18 cellular contexts compared by ENCODE assay signal in the genomic region with DNA sequence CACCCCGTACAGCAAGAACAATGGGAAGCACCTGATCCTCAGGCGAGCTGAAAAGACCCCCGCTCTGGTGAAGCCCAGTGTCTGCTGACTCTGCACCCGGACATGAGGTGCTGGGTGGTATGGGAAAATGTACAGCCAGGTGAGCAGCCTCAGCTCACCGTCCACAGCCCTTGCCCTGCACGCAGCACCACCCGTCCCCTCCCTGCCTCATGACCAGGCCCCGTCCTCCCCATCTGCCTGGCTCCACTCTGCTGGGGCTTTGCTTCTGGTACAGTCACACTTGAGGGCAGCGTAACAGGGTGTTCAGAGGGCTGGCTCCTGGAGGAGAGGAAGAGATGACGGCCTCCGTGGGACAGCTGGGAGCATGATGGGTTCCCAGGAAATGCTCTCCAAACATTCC. TPM values are rescaled to one million over a fixed set of nuclear protein-coding genes. Genes with fewer than 3 reads are reported as not detected.
DNase-seq lines count a peak whose midpoint lies in the region; ATAC-seq, FAIRE-seq and TF ChIP-seq lines count a peak whose summit lies in the region.
"Had no signal": no experiment of that assay in that cellular context is flagged by ENCODE, and none has a peak within 500 bp of the region (broad histone marks: within the 10 kb centered on the region; RNA-seq: fewer than 3 reads in every experiment).

No MANE protein-coding gene starts in this region.

- H3K27ac ChIP-seq in HEK293 (ENCODE audit: extremely low read depth, low read depth, low read length) (no peak overlapping the region), GM12878 (ENCODE audit: control insufficient read depth, insufficient read depth) (peak overlapping the region; percentile 64)
- H3K27ac ChIP-seq in naive thymus-derived CD4-positive, alpha-beta T cell (ENCODE audit: low read depth, low read length), result no peak overlapping the region
- H3K27ac ChIP-seq: cardiac muscle cell had no signal

- RAD21 ChIA-PET in GM12878 (lab: Charles Lee; ENCODE audit: unreplicated experiment), result interaction anchor here (1.0 kb wide), 1 partner anchor 50 kb away, joined by 3 read pairs; no protein-coding TSS in a partner anchor

- 100% methylated on average over 11 of the region's 11 CpGs for WGBS in GM12878 (ENCODE audit: insufficient coverage, insufficient replicate concordance, low lambda C conversion rate, missing lambda C conversion rate)

- intact Hi-C loops in GM12878 (cut with micrococcal nuclease; ENCODE audit: unreplicated experiment), result no loop called here
- intact Hi-C loops in naive thymus-derived CD4-positive, alpha-beta T cell (cut with micrococcal nuclease), result no loop called here

- ATAC-seq in GM12878, result peak; percentile 2; the same call in 1 of the 3 replicates
- ATAC-seq in stimulated activated effector memory CD8-positive, alpha-beta T cell treated with anti-CD3 and anti-CD28 coated beads, Interleukin-12 subunit alpha, Interleukin-12 subunit beta, amount 100 ng/mL, for 72 hours, result no peak
- ATAC-seq in naive thymus-derived CD4-positive, alpha-beta T cell, result no peak
- ATAC-seq: Right ventricle myocardium inferior had no signal

- no peak overlapping the region for H3K4me3 Mint-ChIP-seq in activated naive CD4-positive, alpha-beta T cell treated with anti-CD3 and anti-CD28 coated beads, Interleukin-2, amount 10 ng/mL, durations not matched to agents 7 days and 5 days
- H3K4me3 Mint-ChIP-seq in stimulated activated effector memory CD8-positive, alpha-beta T cell treated with anti-CD3 and anti-CD28 coated beads, Interleukin-12 subunit alpha, Interleukin-12 subunit beta, amount 100 ng/mL, for 72 hours, result peak overlapping the region; percentile 30
- H3K4me3 Mint-ChIP-seq in naive thymus-derived CD4-positive, alpha-beta T cell, result no peak overlapping the region
- H3K4me3 Mint-ChIP-seq: type B pancreatic cell had no signal

- peak overlapping the region; percentile 63 for H3K4me2 ChIP-seq in GM12878 (ENCODE audit: control insufficient read depth, insufficient read depth)

- BruUV-seq in GM12878 (replicated peaks; lab: Mats Ljungman, UMichigan), result no TSS peak

- no peak for TF ChIP-seq EP300 in GM12878 (IDR thresholded peaks at IDR 0.05; ENCODE audit: borderline replicate concordance in 1 of 2, control insufficient read depth in 1 of 2, low read depth in 2 of 2, low read length in 2 of 2)

- H3K36me3 ChIP-seq in HEK293 (ENCODE audit: control insufficient read depth in 2 of 2, insufficient read depth in 1 of 2, low read length in 2 of 2) (peaks cover 10 to 87% of the 10 kb centered on the region in 2 experiments), GM12878 (ENCODE audit: control insufficient read depth in 2 of 2, insufficient read depth in 2 of 2, low read length in 1 of 2) (peaks cover 16 to 17% of the 10 kb centered on the region in 2 experiments)
- H3K36me3 ChIP-seq in naive thymus-derived CD4-positive, alpha-beta T cell (ENCODE audit: control insufficient read depth in 2 of 3, insufficient read depth in 3 of 3, low read length in 3 of 3), result peaks cover 0 to 21% (median 0%) of the 10 kb centered on the region in 3 experiments

- in situ Hi-C loops in GM12878 (cut with MboI), result no loop called here

- peaks cover 26% of the 10 kb centered on the region for H3K4me1 Mint-ChIP-seq in activated naive CD4-positive, alpha-beta T cell treated with anti-CD3 and anti-CD28 coated beads, Interleukin-2, amount 10 ng/mL, durations not matched to agents 7 days and 5 days
- peaks cover 31% of the 10 kb centered on the region for H3K4me1 Mint-ChIP-seq in stimulated activated effector memory CD8-positive, alpha-beta T cell treated with anti-CD3 and anti-CD28 coated beads, Interleukin-12 subunit alpha, Interleukin-12 subunit beta, amount 100 ng/mL, for 72 hours
- H3K4me1 Mint-ChIP-seq in naive thymus-derived CD4-positive, alpha-beta T cell, result peaks cover 0 to 20% (median 0%) of the 10 kb centered on the region in 7 donors

- TF ChIP-seq RAD21 in GM12878 (IDR thresholded peaks at IDR 0.05; ENCODE audit: insufficient read depth, low read depth, low read length), result no peak

- peak overlapping the region; percentile 82 for H3K27ac Mint-ChIP-seq in activated naive CD4-positive, alpha-beta T cell treated with anti-CD3 and anti-CD28 coated beads, Interleukin-2, amount 10 ng/mL, durations not matched to agents 7 days and 5 days
- peak overlapping the region; percentile 79 for H3K27ac Mint-ChIP-seq in stimulated activated effector memory CD8-positive, alpha-beta T cell treated with anti-CD3 and anti-CD28 coated beads, Interleukin-12 subunit alpha, Interleukin-12 subunit beta, amount 100 ng/mL, for 72 hours
- H3K27ac Mint-ChIP-seq in naive thymus-derived CD4-positive, alpha-beta T cell, result peak overlapping the region in 1 of 9 donors; percentile 86
- H3K27ac Mint-ChIP-seq: type B pancreatic cell had no signal

- POLR2A ChIA-PET in HEK293 (lab: Yijun Ruan, JAX), result no interaction called here
- POLR2A ChIA-PET in GM12878 (lab: Charles Lee), result no interaction called here
- POLR2A ChIA-PET in naive thymus-derived CD4-positive, alpha-beta T cell (lab: Charles Lee), result no interaction called here

- no peak overlapping the region for H3K4me3 ChIP-seq in HEK293 (ENCODE audit: low read depth, low read length)
- H3K4me3 ChIP-seq in GM12878, result no peak overlapping the region
- H3K4me3 ChIP-seq in naive thymus-derived CD4-positive, alpha-beta T cell (ENCODE audit: low read length), result no peak overlapping the region
- H3K4me3 ChIP-seq: cardiac muscle cell had no signal

- no peaks in the 10 kb centered on the region for H3K27me3 Mint-ChIP-seq in activated naive CD4-positive, alpha-beta T cell treated with anti-CD3 and anti-CD28 coated beads, Interleukin-2, amount 10 ng/mL, durations not matched to agents 7 days and 5 days
- H3K27me3 Mint-ChIP-seq in naive thymus-derived CD4-positive, alpha-beta T cell, result no peaks in the 10 kb centered on the region
- H3K27me3 Mint-ChIP-seq: type B pancreatic cell had no signal

- H3K9ac ChIP-seq in GM12878 (ENCODE audit: control insufficient read depth, insufficient read depth, low read length), result no peak overlapping the region; the same call in 1 of the 2 replicates

- no peaks in the 10 kb centered on the region for H3K9me3 Mint-ChIP-seq in activated naive CD4-positive, alpha-beta T cell treated with anti-CD3 and anti-CD28 coated beads, Interleukin-2, amount 10 ng/mL, durations not matched to agents 7 days and 5 days
- H3K9me3 Mint-ChIP-seq in stimulated activated effector memory CD8-positive, alpha-beta T cell treated with anti-CD3 and anti-CD28 coated beads, Interleukin-12 subunit alpha, Interleukin-12 subunit beta, amount 100 ng/mL, for 72 hours, result no peaks in the 10 kb centered on the region
- no peaks in the 10 kb centered on the region for H3K9me3 Mint-ChIP-seq in naive thymus-derived CD4-positive, alpha-beta T cell
- H3K9me3 Mint-ChIP-seq: type B pancreatic cell had no signal

- TF ChIP-seq POLR2A in GM12878 (IDR thresholded peaks at IDR 0.05; ENCODE audit: low read depth, low read length), result no peak

- H3K9me3 ChIP-seq in HEK293 (ENCODE audit: control insufficient read depth, insufficient read depth, low read depth, low read length) (no peaks in the 10 kb centered on the region), GM12878 (replicated peaks; ENCODE audit: control insufficient read depth, insufficient read depth, low read length) (no peaks in the 10 kb centered on the region)
- no peaks in the 10 kb centered on the region for H3K9me3 ChIP-seq in naive thymus-derived CD4-positive, alpha-beta T cell (ENCODE audit: control insufficient read depth in 2 of 3, low read length in 3 of 3)

- CTCF ChIA-PET in activated naive CD4-positive, alpha-beta T cell treated with anti-CD3 and anti-CD28 coated beads, Interleukin-2, amount 10 ng/mL, durations not matched to agents 7 days and 5 days (lab: Charles Lee), result no interaction called here
- CTCF ChIA-PET in HEK293 (lab: Yijun Ruan, JAX), result interaction anchor here (0.9 kb wide), 1 partner anchor 8 kb away, joined by 4 read pairs; no protein-coding TSS in a partner anchor
- CTCF ChIA-PET in GM12878 (lab: Yijun Ruan, JAX), result interaction anchor here (1.2 to 2.1 kb wide), 2 partner anchors 9 to 41 kb away, joined by 4 to 7 read pairs; no protein-coding TSS in a partner anchor
- CTCF ChIA-PET in naive thymus-derived CD4-positive, alpha-beta T cell (lab: Charles Lee), result no interaction called here

- no peak for DNase-seq in activated naive CD4-positive, alpha-beta T cell treated with anti-CD3 and anti-CD28 coated beads, Interleukin-2, amount 10 ng/mL, durations not matched to agents 7 days and 5 days
- no peak for DNase-seq in activated naive CD4-positive, alpha-beta T cell (lab: John Stamatoyannopoulos, UW)
- DNase-seq in GM12878 (ENCODE audit: low read depth, low spot score) (no peak), AG20443 (ENCODE audit: low spot score) (no peak)
- DNase-seq in stimulated activated effector memory CD8-positive, alpha-beta T cell treated with anti-CD3 and anti-CD28 coated beads, Interleukin-12 subunit alpha, Interleukin-12 subunit beta, amount 100 ng/mL, for 72 hours (ENCODE audit: low spot score in 2 of 2), result no peak
- no peak for DNase-seq in central memory CD4-positive, alpha-beta T cell
- no peak for DNase-seq in naive thymus-derived CD4-positive, alpha-beta T cell
- DNase-seq: amniotic stem cell, dermis blood vessel endothelial cell, hypothalamus, mammary epithelial cell, NCI-H526 treated with DMSO at 0.1 percent for 48 hours, retina had no signal

- H3K27me3 ChIP-seq in GM12878 (replicated peaks in 1 of 2; ENCODE audit: control insufficient read depth in 2 of 2, insufficient read depth in 2 of 2, low read length in 1 of 2), result no peaks in the 10 kb centered on the region
- H3K27me3 ChIP-seq in naive thymus-derived CD4-positive, alpha-beta T cell (ENCODE audit: control insufficient read depth in 2 of 2, insufficient read depth in 2 of 2, low read length in 2 of 2), result no peaks in the 10 kb centered on the region
- H3K27me3 ChIP-seq: cardiac muscle cell had no signal

- H3K36me3 Mint-ChIP-seq in activated naive CD4-positive, alpha-beta T cell treated with anti-CD3 and anti-CD28 coated beads, Interleukin-2, amount 10 ng/mL, durations not matched to agents 7 days and 5 days, result peaks cover 48% of the 10 kb centered on the region
- H3K36me3 Mint-ChIP-seq in stimulated activated effector memory CD8-positive, alpha-beta T cell treated with anti-CD3 and anti-CD28 coated beads, Interleukin-12 subunit alpha, Interleukin-12 subunit beta, amount 100 ng/mL, for 72 hours, result peaks cover 81% of the 10 kb centered on the region
- peaks cover 6 to 34% (median 31%) of the 10 kb centered on the region in 5 donors for H3K36me3 Mint-ChIP-seq in naive thymus-derived CD4-positive, alpha-beta T cell

- no peaks in the 10 kb centered on the region for H3K4me1 ChIP-seq in HEK293 (ENCODE audit: control insufficient read depth, insufficient read depth, low read length)
- H3K4me1 ChIP-seq in GM12878 (ENCODE audit: control insufficient read depth, insufficient read depth, low read length), result peaks cover 20% of the 10 kb centered on the region
- H3K4me1 ChIP-seq in naive thymus-derived CD4-positive, alpha-beta T cell (ENCODE audit: control insufficient read depth in 2 of 2, insufficient read depth in 2 of 2, low read length in 2 of 2), result no peaks in the 10 kb centered on the region

- SMC1A ChIA-PET in GM12878 (lab: Charles Lee; ENCODE audit: uncharacterized antibody, unreplicated experiment), result interaction anchor here (1.3 to 1.6 kb wide), 2 partner anchors 40 to 41 kb away, joined by 4 to 5 read pairs; no protein-coding TSS in a partner anchor

- FAIRE-seq in GM12878 (lab: Jason Lieb, UNC), result no peak
- FAIRE-seq: keratinocyte had no signal

- H4K20me1 ChIP-seq in GM12878 (ENCODE audit: control insufficient read depth, insufficient read depth), result no peaks in the 10 kb centered on the region

- no peaks in the 10 kb centered on the region for H3K79me2 ChIP-seq in GM12878 (ENCODE audit: control insufficient read depth, insufficient read depth, low read length)

- no peak overlapping the region for H2AFZ ChIP-seq in GM12878 (ENCODE audit: control insufficient read depth, low read depth, low read length)

- TF ChIP-seq CTCF in HEK293 (tag by site-specific recombination; IDR thresholded peaks at IDR 0.05) (no peak), GM12878 (IDR thresholded peaks at IDR 0.05 in 2 of 3, conservative IDR thresholded peaks at IDR 0.05 in 1 of 3; ENCODE audit: control insufficient read depth in 2 of 3, extremely low read depth in 1 of 3, insufficient read depth in 1 of 3, low read depth in 3 of 3, low read length in 3 of 3) (no peak)

RNA-seq across cellular contexts. Expression of a gene that starts 49.1 kb away (rescaled TPM):
- 56.7 and 59.9 TPM in 2 replicates for total RNA-seq in GM12878 (2013; cell fraction: nucleolus; rRNA removed)
- total RNA-seq in GM12878 (2014; rRNA removed), result 36.1 and 36.9 TPM in 2 replicates
- 48.2 and 48.6 TPM in 2 replicates for total RNA-seq in GM12878 (2014; rRNA removed; fragmentation: Illumina TruSeq; extraction: Trizol)
- total RNA-seq in GM12878 (2021), result 67.2 and 78.2 TPM in 2 replicates
- 18.6 TPM for polyA plus RNA-seq in GM12878 (2011; ENCODE audit: low read depth)
- polyA plus RNA-seq in GM12878 (2011; rRNA removed), result 44.0 and 56.1 TPM in 2 replicates
- 37.0 and 37.2 TPM in 2 replicates for polyA plus RNA-seq in GM12878 (2011; cell fraction: cytosol; rRNA removed)
- polyA plus RNA-seq in GM12878 (2011; cell fraction: nucleus; rRNA removed), result 37.7 and 50.7 TPM in 2 replicates
- polyA plus RNA-seq in GM12878 (2012), result 24.4 and 28.3 TPM in 2 replicates
- polyA plus RNA-seq in GM12878 (2014; fragmentation: Illumina TruSeq; extraction: Trizol), result 52.9 and 56.3 TPM in 2 replicates
- 10 to 100 TPM; 11.2 to 27.9 TPM for polyA plus RNA-seq in GM12878 (2014; fragmentation: Nextera tagmentation; extraction: Ambion mirVana)
- 46.4 and 49.9 TPM in 2 replicates for polyA plus RNA-seq in GM12878 (2014; rRNA removed)
- 10 to 100 TPM; 68.9 to 74.0 TPM for polyA plus RNA-seq in GM12878 (2016; fragmentation: Nextera tagmentation; extraction: Ambion mirVana)
- polyA minus RNA-seq in GM12878 (2011; rRNA and poly(A)+ RNA removed), result 107 and 117 TPM in 2 replicates
- 18.9 and 23.1 TPM in 2 replicates for polyA minus RNA-seq in GM12878 (2011; cell fraction: cytosol; rRNA and poly(A)+ RNA removed)
- 42.8 and 70.3 TPM in 2 replicates for polyA minus RNA-seq in GM12878 (2011; cell fraction: nucleus; rRNA and poly(A)+ RNA removed)
- total RNA-seq in naive thymus-derived CD4-positive, alpha-beta T cell, result 10 to 100 TPM in 1 of 5 experiments, 1 to 10 TPM in 4; 6.0 to 88.7 (median 8.8) TPM
- polyA plus RNA-seq in naive thymus-derived CD4-positive, alpha-beta T cell, result 1 to 10 TPM; 1.3 to 2.4 TPM

Comparison
In these comparisons a context has a peak if more than half of its experiments do, and no peak if none do; other contexts are left out.
1. CTCF ChIA-PET loops: an anchor here in HEK293 (0.9 kb wide) and GM12878 (1.2 to 2.1 kb wide); none called in activated naive CD4-positive, alpha-beta T cell treated with anti-CD3 and anti-CD28 coated beads, Interleukin-2, amount 10 ng/mL, durations not matched to agents 7 days and 5 days and naive thymus-derived CD4-positive, alpha-beta T cell.